ENCODE assay signal across 14 cellular contexts in genomic region chr14:105207460-105207901, GRCh38. TPM values are rescaled to one million over a fixed set of nuclear protein-coding genes. Genes with fewer than 3 reads are reported as not detected.
DNase-seq lines count a peak whose midpoint lies in the region; ATAC-seq and TF ChIP-seq lines count a peak whose summit lies in the region.
"Had no signal": no experiment of that assay in that cellular context is flagged by ENCODE, and none has a peak within 500 bp of the region (broad histone marks: within the 10 kb centered on the region; RNA-seq: fewer than 3 reads in every experiment).

No MANE protein-coding gene starts in this region.

- no peak overlapping the region for H3K4me3 Mint-ChIP-seq in chondrocyte (ENCODE audit: unreplicated experiment)
- no peak overlapping the region for H3K4me3 Mint-ChIP-seq in naive thymus-derived CD8-positive, alpha-beta T cell

- no peaks in the 10 kb centered on the region for H3K9me3 Mint-ChIP-seq in chondrocyte (ENCODE audit: low read depth)
- H3K9me3 Mint-ChIP-seq in naive thymus-derived CD8-positive, alpha-beta T cell, result no peaks in the 10 kb centered on the region

- H3K27ac Mint-ChIP-seq in chondrocyte (ENCODE audit: unreplicated experiment), result no peak overlapping the region
- no peak overlapping the region for H3K27ac Mint-ChIP-seq in naive thymus-derived CD8-positive, alpha-beta T cell
- H3K27ac Mint-ChIP-seq: progenitor cell of endocrine pancreas had no signal

- ATAC-seq in naive thymus-derived CD8-positive, alpha-beta T cell, result peak; percentile 33 to 46
- ATAC-seq: left lobe of liver had no signal

- no peaks in the 10 kb centered on the region for H3K27me3 Mint-ChIP-seq in chondrocyte (ENCODE audit: low read depth)
- no peaks in the 10 kb centered on the region for H3K27me3 Mint-ChIP-seq in naive thymus-derived CD8-positive, alpha-beta T cell
- H3K27me3 Mint-ChIP-seq: progenitor cell of endocrine pancreas had no signal

- peak; percentile 67 for DNase-seq in DMS 273 (lab: John Stamatoyannopoulos, UW; ENCODE audit: unreplicated experiment)
- no peak for DNase-seq in DMS 273 treated with DMSO at 0.1 percent for 48 hours (lab: John Stamatoyannopoulos, UW)
- peak; percentile 62 for DNase-seq in HuH-7 (ENCODE audit: low spot score)
- no peak for DNase-seq in chondrocyte (ENCODE audit: low spot score)
- no peak for DNase-seq in naive thymus-derived CD8-positive, alpha-beta T cell
- no peak for DNase-seq in NCI-H2081 treated with DMSO at 0.1 percent for 48 hours (lab: John Stamatoyannopoulos, UW)
- no peak for DNase-seq in T-helper 9 cell
- DNase-seq in NCI-H345 treated with DMSO at 0.1 percent for 48 hours (lab: John Stamatoyannopoulos, UW; ENCODE audit: unreplicated experiment), result no peak
- DNase-seq: activated gamma-delta T cell treated with Interleukin-2 at 50 U/mL for 16 hours, NCI-H1048, NCI-H226 had no signal

- POLR2A ChIA-PET in naive thymus-derived CD8-positive, alpha-beta T cell (lab: Charles Lee), result no interaction called here

- H3K36me3 Mint-ChIP-seq in chondrocyte (ENCODE audit: low read depth), result peaks cover 1% of the 10 kb centered on the region
- peaks cover 0 to 16% (median 2%) of the 10 kb centered on the region in 3 donors for H3K36me3 Mint-ChIP-seq in naive thymus-derived CD8-positive, alpha-beta T cell

- peaks cover 4% of the 10 kb centered on the region for H3K4me1 Mint-ChIP-seq in chondrocyte (ENCODE audit: low read depth)
- H3K4me1 Mint-ChIP-seq in naive thymus-derived CD8-positive, alpha-beta T cell, result peaks cover 1 to 17% (median 6%) of the 10 kb centered on the region in 4 donors

- peak; percentile 34 for TF ChIP-seq CTCF in chondrocyte (IDR thresholded peaks at IDR 0.05)

RNA-seq across cellular contexts. Expression of gene NUDT14, which starts 26.4 kb away (rescaled TPM):
- 13.7 to 37.4 TPM (median 35.0 TPM) in 3 replicates for total RNA-seq in chondrocyte
- total RNA-seq in naive thymus-derived CD8-positive, alpha-beta T cell, result 10 to 100 TPM; 10.3 to 10.8 TPM
- polyA plus RNA-seq in naive thymus-derived CD8-positive, alpha-beta T cell, result 10 to 100 TPM in 2 of 3 donors, 1 to 10 TPM in 1; 9.5 to 18.8 (median 17.1) TPM

RNA-seq across cellular contexts. Expression of gene JAG2, which starts 38.9 kb away (rescaled TPM):
- total RNA-seq in chondrocyte, result 8.3 to 18.2 TPM (median 16.8 TPM) in 3 replicates
- total RNA-seq in naive thymus-derived CD8-positive, alpha-beta T cell, result under 1 TPM; 0.16 to 0.47 TPM
- polyA plus RNA-seq in naive thymus-derived CD8-positive, alpha-beta T cell, result under 1 TPM; 0.10 to 0.21 (median 0.17) TPM

RNA-seq across cellular contexts. Expression of gene BTBD6, which starts 40.9 kb away (rescaled TPM):
- 52.7 to 54.3 TPM (median 53.1 TPM) in 3 replicates for total RNA-seq in chondrocyte
- 10 to 100 TPM; 42.0 to 42.8 TPM for total RNA-seq in naive thymus-derived CD8-positive, alpha-beta T cell
- 10 to 100 TPM in 2 of 3 donors, 1 to 10 TPM in 1; 5.5 to 15.6 (median 14.9) TPM for polyA plus RNA-seq in naive thymus-derived CD8-positive, alpha-beta T cell
- total RNA-seq: A172 had no signal

Comparison
In these comparisons a context has a peak if more than half of its experiments do, and no peak if none do; other contexts are left out.
1. DNase-seq: peak in DMS 273 (single experiment) and HuH-7 (single experiment); none in DMS 273 treated with DMSO at 0.1 percent for 48 hours (single experiment), chondrocyte (single experiment), naive thymus-derived CD8-positive, alpha-beta T cell (0 of 10), NCI-H2081 treated with DMSO at 0.1 percent for 48 hours (single experiment), T-helper 9 cell (single experiment) and NCI-H345 treated with DMSO at 0.1 percent for 48 hours (single experiment).